ENCODE assay signal across 8 cellular contexts in the genomic region with DNA sequence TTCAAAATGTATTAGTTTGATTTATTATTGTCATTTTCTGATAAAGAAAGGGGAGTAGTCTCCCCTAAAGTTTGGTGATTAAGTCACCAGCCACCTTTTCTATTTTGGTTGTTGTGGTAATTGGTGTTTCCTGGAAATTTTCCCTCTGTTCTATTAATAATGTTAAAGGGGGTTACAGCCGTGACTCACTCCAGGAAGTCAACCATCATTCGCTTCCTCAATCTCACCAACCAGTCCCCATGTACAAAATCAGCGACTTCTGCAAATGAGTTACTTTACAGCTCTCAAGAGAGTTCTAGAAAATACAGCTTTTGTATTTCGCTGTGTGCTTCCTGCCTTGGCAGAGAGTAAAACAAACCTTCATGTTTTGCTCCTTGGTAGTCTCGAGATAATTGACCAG.
DNase-seq lines count a peak whose midpoint lies in the region; ATAC-seq lines count a peak whose summit lies in the region.

No MANE protein-coding gene starts in this region.

- peak overlapping the region; percentile 7 for H3K27ac ChIP-seq in CD8-positive, alpha-beta memory T cell (ENCODE audit: low read depth, low read length)
- no peak overlapping the region for H3K27ac ChIP-seq in neuronal stem cell (replicated peaks; ENCODE audit: low read length)

- H3K27me3 ChIP-seq in CD8-positive, alpha-beta memory T cell (ENCODE audit: insufficient read depth, low read length, poor library complexity, severe bottlenecking): no peaks in the 10 kb centered on the region
- H3K27me3 ChIP-seq in neuronal stem cell (ENCODE audit: control insufficient read depth in 3 of 3, insufficient read depth in 3 of 3, low read depth in 1 of 3, low read length in 3 of 3): no peaks in the 10 kb centered on the region

- peak overlapping the region; percentile 41 to 84 (median 66) for H3K27ac Mint-ChIP-seq in CD8-positive, alpha-beta memory T cell
- H3K27ac Mint-ChIP-seq in activated T-cell treated with anti-CD3 and anti-CD28 coated beads, Interleukin-2, amount 50 U/mL, for 72 hours: peak overlapping the region; percentile 91
- peak overlapping the region; percentile 56 to 97 (median 94) for H3K27ac Mint-ChIP-seq in naive B cell

- H3K14ac ChIP-seq in neuronal stem cell (ENCODE audit: low read length): no peak overlapping the region

- no peak overlapping the region for H3K4ac ChIP-seq in neuronal stem cell (ENCODE audit: low read length)

- no peak overlapping the region for H4K91ac ChIP-seq in neuronal stem cell (ENCODE audit: low read depth, low read length, poor library complexity)

- H3K9me3 Mint-ChIP-seq in CD8-positive, alpha-beta memory T cell: no peaks in the 10 kb centered on the region
- no peaks in the 10 kb centered on the region for H3K9me3 Mint-ChIP-seq in activated T-cell treated with anti-CD3 and anti-CD28 coated beads, Interleukin-2, amount 50 U/mL, for 72 hours
- H3K9me3 Mint-ChIP-seq in naive B cell: peaks cover 0 to 13% (median 5%) of the 10 kb centered on the region in 7 donors

- H3K36me3 Mint-ChIP-seq in CD8-positive, alpha-beta memory T cell: peaks cover 0 to 7% (median 5%) of the 10 kb centered on the region in 3 donors
- peaks cover 0 to 3% of the 10 kb centered on the region in 2 donors for H3K36me3 Mint-ChIP-seq in activated T-cell treated with anti-CD3 and anti-CD28 coated beads, Interleukin-2, amount 50 U/mL, for 72 hours (ENCODE audit: insufficient read depth in 2 of 2)
- peaks cover 20 to 23% of the 10 kb centered on the region in 2 donors for H3K36me3 Mint-ChIP-seq in naive B cell

- H3K4me2 ChIP-seq in neuronal stem cell (ENCODE audit: insufficient read depth, low read length, poor library complexity, severe bottlenecking): no peak overlapping the region

- H3K23ac ChIP-seq in neuronal stem cell (ENCODE audit: low read depth, low read length, poor library complexity): no peak overlapping the region

- no CpG with 5 or more reads among the region's 5 CpGs for WGBS in neuronal stem cell (ENCODE audit: extremely low coverage in 2 of 2, insufficient read length in 2 of 2, insufficient replicate concordance in 1 of 2), 2 donors

- no peaks in the 10 kb centered on the region for H3K79me1 ChIP-seq in neuronal stem cell (ENCODE audit: low read depth, low read length)

- POLR2A ChIA-PET in CD8-positive, alpha-beta memory T cell (lab: Charles Lee): no interaction called here

- H3K36me3 ChIP-seq in CD8-positive, alpha-beta memory T cell (ENCODE audit: insufficient read depth, low read length): no peaks in the 10 kb centered on the region
- no peaks in the 10 kb centered on the region for H3K36me3 ChIP-seq in neuronal stem cell (replicated peaks in 1 of 2; ENCODE audit: control insufficient read depth in 2 of 2, insufficient read depth in 2 of 2, low read length in 2 of 2)

- H3K4me3 Mint-ChIP-seq in CD8-positive, alpha-beta memory T cell: peak overlapping the region; percentile 30 to 73 (median 65)
- H3K4me3 Mint-ChIP-seq in activated T-cell treated with anti-CD3 and anti-CD28 coated beads, Interleukin-2, amount 50 U/mL, for 72 hours: peak overlapping the region; percentile 42 to 83
- peak overlapping the region in 7 of 8 donors; percentile 14 to 87 (median 44) for H3K4me3 Mint-ChIP-seq in naive B cell

- peaks cover 28% of the 10 kb centered on the region for H3K4me1 ChIP-seq in CD8-positive, alpha-beta memory T cell (ENCODE audit: insufficient read depth, low read length)
- H3K4me1 ChIP-seq in neuronal stem cell (ENCODE audit: control insufficient read depth in 2 of 2, insufficient read depth in 1 of 2, low read depth in 1 of 2, low read length in 2 of 2): peaks cover 0 to 4% of the 10 kb centered on the region in 2 donors

- no peak overlapping the region for H3K18ac ChIP-seq in neuronal stem cell (ENCODE audit: low read length)

- no peak overlapping the region for H2BK120ac ChIP-seq in neuronal stem cell (ENCODE audit: low read depth, low read length)

- H4K8ac ChIP-seq in neuronal stem cell (ENCODE audit: low read depth, low read length): no peak overlapping the region

- H2BK12ac ChIP-seq in neuronal stem cell (ENCODE audit: low read length): no peak overlapping the region

- H3K27me3 Mint-ChIP-seq in CD8-positive, alpha-beta memory T cell: no peaks in the 10 kb centered on the region
- H3K27me3 Mint-ChIP-seq in activated T-cell treated with anti-CD3 and anti-CD28 coated beads, Interleukin-2, amount 50 U/mL, for 72 hours (ENCODE audit: low read depth): no peaks in the 10 kb centered on the region
- no peaks in the 10 kb centered on the region for H3K27me3 Mint-ChIP-seq in naive B cell

- peak in 2 of 5 donors; percentile 8 to 46 for DNase-seq in CD8-positive, alpha-beta memory T cell
- DNase-seq in activated T-cell treated with anti-CD3 and anti-CD28 coated beads, Interleukin-2, amount 50 U/mL, for 72 hours: peak; percentile 11 to 16
- DNase-seq in naive B cell (peak; percentile 84), neuronal stem cell (ENCODE audit: low spot score) (no peak), HUDEP-2 (lab: John Stamatoyannopoulos, UW; ENCODE audit: unreplicated experiment in 76 of 76) (no peak), NCI-H82 treated with DMSO at 0.1 percent for 48 hours (lab: John Stamatoyannopoulos, UW; ENCODE audit: unreplicated experiment) (no peak)

- peak; percentile 81 for ATAC-seq in GM21360 (IDR thresholded peaks at IDR 0.05; ENCODE audit: unreplicated experiment)
- ATAC-seq in HG03571 (IDR thresholded peaks at IDR 0.05; ENCODE audit: unreplicated experiment): peak; percentile 97
- peak; percentile 75 to 84 for ATAC-seq in activated T-cell treated with anti-CD3 and anti-CD28 coated beads, Interleukin-2, amount 50 U/mL, for 72 hours (replicated peaks in 1 of 2)
- ATAC-seq in naive B cell (ENCODE audit: low read depth in 2 of 2): peak; percentile 96 to 98

- H2AK5ac ChIP-seq in neuronal stem cell (ENCODE audit: low read depth, low read length): no peak overlapping the region

- CTCF ChIA-PET in CD8-positive, alpha-beta memory T cell (lab: Charles Lee): no interaction called here

- H3K9me3 ChIP-seq in CD8-positive, alpha-beta memory T cell (ENCODE audit: low read length): no peaks in the 10 kb centered on the region
- no peaks in the 10 kb centered on the region for H3K9me3 ChIP-seq in neuronal stem cell (replicated peaks in 1 of 2; ENCODE audit: control insufficient read depth in 2 of 2, insufficient read depth in 1 of 2, low read depth in 1 of 2, low read length in 2 of 2)

- H3K4me3 ChIP-seq in CD8-positive, alpha-beta memory T cell (ENCODE audit: low read length): peak overlapping the region; percentile 20
- no peak overlapping the region for H3K4me3 ChIP-seq in neuronal stem cell (ENCODE audit: low read length in 2 of 2)

- H2BK15ac ChIP-seq in neuronal stem cell (ENCODE audit: low read length): no peak overlapping the region

- no peak overlapping the region for H2AFZ ChIP-seq in neuronal stem cell (ENCODE audit: low read length)

- no peak overlapping the region for H3K9ac ChIP-seq in neuronal stem cell (ENCODE audit: low read depth, low read length, poor library complexity)

- H3K4me1 Mint-ChIP-seq in CD8-positive, alpha-beta memory T cell: peaks cover 57 to 68% (median 64%) of the 10 kb centered on the region in 3 donors
- peaks cover 37% of the 10 kb centered on the region for H3K4me1 Mint-ChIP-seq in activated T-cell treated with anti-CD3 and anti-CD28 coated beads, Interleukin-2, amount 50 U/mL, for 72 hours (ENCODE audit: low read depth)
- H3K4me1 Mint-ChIP-seq in naive B cell: peaks cover 68 to 88% (median 70%) of the 10 kb centered on the region in 3 donors

- H2BK5ac ChIP-seq in neuronal stem cell (ENCODE audit: low read length): no peak overlapping the region

Comparison
In these comparisons a context has a peak if more than half of its experiments do, and no peak if none do; other contexts are left out.
1. DNase-seq: peak in activated T-cell treated with anti-CD3 and anti-CD28 coated beads, Interleukin-2, amount 50 U/mL, for 72 hours (2 of 2) and naive B cell (single experiment); none in neuronal stem cell (single experiment), HUDEP-2 (0 of 76) and NCI-H82 treated with DMSO at 0.1 percent for 48 hours (single experiment).
2. Peak in every context shown above with its lines, with median percentiles within 50 percentile points of each other: H3K27ac Mint-ChIP-seq, H3K4me3 Mint-ChIP-seq and ATAC-seq.